In genomic region chr4:8107146-8107657, GRCh38 we compare ENCODE assay signal across 1 cellular context.
TF ChIP-seq lines count a peak whose summit lies in the region.

No MANE protein-coding gene starts in this region.

TF ChIP-seq in H1, 55 proteins besides CTCF, POLR2A, EP300 and RAD21:
- TF ChIP-seq E2F6 (IDR thresholded peaks at IDR 0.05), result no peak
- TF ChIP-seq CHD7 (IDR thresholded peaks at IDR 0.05; ENCODE audit: insufficient replicate concordance, low read length), result no peak
- TF ChIP-seq JUN (IDR thresholded peaks at IDR 0.05; ENCODE audit: low read depth, low read length), result no peak
- no peak for TF ChIP-seq SP4 (IDR thresholded peaks at IDR 0.05; ENCODE audit: low read length)
- no peak for TF ChIP-seq ZNF274 (IDR thresholded peaks at IDR 0.05; ENCODE audit: borderline replicate concordance, extremely low read depth, low read length)
- no peak for TF ChIP-seq JUND (IDR thresholded peaks at IDR 0.05; ENCODE audit: low read length)
- no peak for TF ChIP-seq GABPA (IDR thresholded peaks at IDR 0.05; ENCODE audit: borderline replicate concordance, insufficient read depth, low read length)
- TF ChIP-seq KDM1A (IDR thresholded peaks at IDR 0.05; ENCODE audit: borderline replicate concordance, low read length), result no peak
- no peak for TF ChIP-seq POLR2AphosphoS5 (IDR thresholded peaks at IDR 0.05; ENCODE audit: low read depth, low read length)
- TF ChIP-seq TAF7 (optimal IDR thresholded peaks at IDR 0.05; ENCODE audit: borderline replicate concordance, low read depth, low read length), result no peak
- TF ChIP-seq EZH2 (IDR thresholded peaks at IDR 0.05; ENCODE audit: low read depth, low read length, severe bottlenecking), result no peak
- TF ChIP-seq FOSL1 (IDR thresholded peaks at IDR 0.05; ENCODE audit: insufficient read depth, low read depth, low read length), result no peak
- no peak for TF ChIP-seq MAX (IDR thresholded peaks at IDR 0.05)
- no peak for TF ChIP-seq TBP (IDR thresholded peaks at IDR 0.05; ENCODE audit: low read depth, low read length)
- no peak for TF ChIP-seq PHF8 (conservative IDR thresholded peaks at IDR 0.05; ENCODE audit: low read depth, low read length)
- no peak for TF ChIP-seq USF2 (IDR thresholded peaks at IDR 0.05; ENCODE audit: low read length)
- TF ChIP-seq RFX5 (IDR thresholded peaks at IDR 0.05; ENCODE audit: borderline replicate concordance, low read depth, low read length), result no peak
- TF ChIP-seq GTF2F1 (IDR thresholded peaks at IDR 0.05; ENCODE audit: borderline replicate concordance, low read depth, low read length), result no peak
